In genomic region chr14:81103443-81103842, GRCh38 we compare ENCODE assay signal across 9 cellular contexts.
"Had no signal": no experiment of that assay in that cellular context is flagged by ENCODE, and none has a peak within 500 bp of the region (broad histone marks: within the 10 kb centered on the region; RNA-seq: fewer than 3 reads in every experiment).

No MANE protein-coding gene starts in this region.

- H3K4me1 ChIP-seq: HAP-1 had no signal

- ATAC-seq: HCT116, HepG2 had no signal

- H3K27ac ChIP-seq: GM23248, HL-60 had no signal

- DNase-seq: GM23248, GOT3, H7, HFFc6, KBM-7 had no signal

- H3K9me3 ChIP-seq: HAP-1 had no signal

- FAIRE-seq: HepG2 had no signal

- H3K4me3 ChIP-seq: GM23248, HAP-1 had no signal
